8 cellular contexts compared by ENCODE assay signal in genomic region chr11:16832193-16832539, GRCh38.
"Had no signal": no experiment of that assay in that cellular context is flagged by ENCODE, and none has a peak within 500 bp of the region (broad histone marks: within the 10 kb centered on the region; RNA-seq: fewer than 3 reads in every experiment).

No MANE protein-coding gene starts in this region.

- DNase-seq: H9, HCEC 1CT, HFFc6, KG1 had no signal

- H3K4me3 ChIP-seq: GM23338 had no signal

- H3K4me2 ChIP-seq: GM23338 had no signal

- H3K4me3 Mint-ChIP-seq: GM23338, H9, HFFc6, IgD-negative memory B cell had no signal

- ATAC-seq: HepG2 had no signal

- H2AFZ ChIP-seq: GM23338 had no signal

- H3K9me3 Mint-ChIP-seq: GM23338, H9, HFFc6, IgD-negative memory B cell had no signal

- H3K27ac Mint-ChIP-seq: HFFc6, IgD-negative memory B cell had no signal

- H3K27ac ChIP-seq: HL-60 had no signal

- H3K27me3 Mint-ChIP-seq: IgD-negative memory B cell had no signal
